16 cellular contexts compared by ENCODE assay signal in the genomic region with DNA sequence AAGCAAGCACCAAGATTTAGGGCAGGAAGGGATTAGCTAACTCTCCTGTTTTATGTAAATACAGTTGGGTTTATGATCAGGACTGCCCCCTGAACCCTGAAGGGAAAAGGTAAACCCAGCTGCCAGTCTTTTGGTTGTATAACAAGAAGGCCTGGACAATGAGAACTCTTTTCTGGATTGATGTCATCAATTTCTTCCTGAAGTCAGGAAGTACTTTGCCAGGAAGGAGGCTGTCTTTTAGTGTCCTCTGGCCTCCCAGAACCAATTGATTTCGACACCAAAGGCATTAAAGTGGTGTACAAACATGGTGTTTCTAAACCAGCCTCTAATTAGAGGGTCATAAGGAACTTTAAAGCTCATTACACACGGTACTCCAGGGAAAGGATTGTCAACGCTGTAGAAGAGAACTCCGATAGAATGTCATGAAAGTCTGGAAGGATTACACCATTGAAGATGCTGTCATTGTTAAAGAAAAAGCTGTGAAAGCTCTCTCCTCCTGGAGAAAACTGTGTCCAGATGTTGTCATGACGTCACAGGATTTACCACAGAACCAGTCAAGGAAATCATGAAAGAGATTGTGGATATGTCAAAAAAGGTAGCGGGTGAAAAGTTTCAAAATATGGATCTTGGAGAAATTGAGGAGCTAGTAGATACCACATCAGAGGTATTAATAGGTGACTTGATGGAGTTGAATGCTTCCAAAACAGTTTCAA.
A peak's percentile ranks its signal among the peaks of the same experiment; 100 is the strongest.
DNase-seq lines count a peak whose midpoint lies in the region; ATAC-seq and TF ChIP-seq lines count a peak whose summit lies in the region.
"Had no signal": no experiment of that assay in that cellular context is flagged by ENCODE, and none has a peak within 500 bp of the region (broad histone marks: within the 10 kb centered on the region; RNA-seq: fewer than 3 reads in every experiment).

No MANE protein-coding gene starts in this region.

- H3K4me1 ChIP-seq in mucosa of descending colon (ENCODE audit: low read depth), result no peaks in the 10 kb centered on the region

- ATAC-seq in mucosa of descending colon (peak; percentile 93), HG02759 (IDR thresholded peaks at IDR 0.05; ENCODE audit: unreplicated experiment) (no peak), GM19452 (IDR thresholded peaks at IDR 0.05; ENCODE audit: unreplicated experiment) (no peak)
- ATAC-seq: GM23338, HCT116 had no signal

- H3K36me3 ChIP-seq in mucosa of descending colon (ENCODE audit: low read depth), result no peaks in the 10 kb centered on the region

- H3K9me3 ChIP-seq in mucosa of descending colon, result no peaks in the 10 kb centered on the region

- DNase-seq in NCI-H82 (lab: John Stamatoyannopoulos, UW) (peak; percentile 4), NCI-H82 treated with DMSO at 0.1 percent for 48 hours (lab: John Stamatoyannopoulos, UW; ENCODE audit: unreplicated experiment) (no peak), HuH-7 (ENCODE audit: low spot score) (peak; percentile 47), fibroblast of gingiva (ENCODE audit: low read depth) (peak; percentile 4), mucosa of descending colon (no peak)
- no peak for DNase-seq in activated CD4-positive, CD25-positive, alpha-beta regulatory T cell (lab: John Stamatoyannopoulos, UW)
- DNase-seq: DND-41, NCI-H1105, NCI-H1694, NCI-H2107, NCI-H2227 treated with DMSO at 0.1 percent for 48 hours, NCI-H526 had no signal

- intact Hi-C loops in mucosa of descending colon (cut with DNase I, micrococcal nuclease), result no loop called here

- H3K4me3 ChIP-seq in mucosa of descending colon, result no peak overlapping the region
- H3K4me3 ChIP-seq: GM23338 had no signal

- no peak for TF ChIP-seq CTCF in mucosa of descending colon (IDR thresholded peaks at IDR 0.05)

Comparison
In these comparisons a context has a peak if more than half of its experiments do, and no peak if none do; other contexts are left out.
1. DNase-seq: peak in NCI-H82 (single experiment), HuH-7 (single experiment) and fibroblast of gingiva (single experiment); none in NCI-H82 treated with DMSO at 0.1 percent for 48 hours (single experiment), mucosa of descending colon (0 of 3) and activated CD4-positive, CD25-positive, alpha-beta regulatory T cell (0 of 4).